In the genomic region with DNA sequence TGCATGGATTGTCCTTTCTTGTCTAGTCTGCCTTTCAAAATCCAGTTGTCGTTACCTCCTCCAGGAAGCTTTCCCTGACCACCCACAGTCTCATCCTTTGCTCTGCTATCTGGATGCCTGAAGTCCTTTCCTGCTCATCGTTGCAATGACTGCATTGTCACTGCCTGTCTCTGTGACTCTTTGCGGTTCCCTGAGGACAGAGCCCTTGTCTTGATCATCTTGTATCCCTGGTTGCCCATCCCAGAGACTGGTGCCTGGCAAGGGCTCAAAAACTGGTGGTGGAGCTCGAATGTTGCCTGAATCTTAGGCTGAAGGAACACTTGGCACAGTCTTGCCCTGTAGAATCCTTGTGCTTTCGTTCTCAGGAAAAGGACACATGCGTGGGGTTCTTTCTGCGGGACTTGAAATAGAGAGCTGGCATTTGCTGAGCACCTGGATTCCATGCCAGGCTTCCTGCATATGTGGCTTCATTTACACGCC, we compare ENCODE assay signal across 1 cellular context.
TF ChIP-seq lines count a peak whose summit lies in the region.

No MANE protein-coding gene starts in this region.

TF ChIP-seq in GM23338, 12 proteins besides CTCF, POLR2A, EP300 and RAD21:
- TF ChIP-seq, protein P1, sequence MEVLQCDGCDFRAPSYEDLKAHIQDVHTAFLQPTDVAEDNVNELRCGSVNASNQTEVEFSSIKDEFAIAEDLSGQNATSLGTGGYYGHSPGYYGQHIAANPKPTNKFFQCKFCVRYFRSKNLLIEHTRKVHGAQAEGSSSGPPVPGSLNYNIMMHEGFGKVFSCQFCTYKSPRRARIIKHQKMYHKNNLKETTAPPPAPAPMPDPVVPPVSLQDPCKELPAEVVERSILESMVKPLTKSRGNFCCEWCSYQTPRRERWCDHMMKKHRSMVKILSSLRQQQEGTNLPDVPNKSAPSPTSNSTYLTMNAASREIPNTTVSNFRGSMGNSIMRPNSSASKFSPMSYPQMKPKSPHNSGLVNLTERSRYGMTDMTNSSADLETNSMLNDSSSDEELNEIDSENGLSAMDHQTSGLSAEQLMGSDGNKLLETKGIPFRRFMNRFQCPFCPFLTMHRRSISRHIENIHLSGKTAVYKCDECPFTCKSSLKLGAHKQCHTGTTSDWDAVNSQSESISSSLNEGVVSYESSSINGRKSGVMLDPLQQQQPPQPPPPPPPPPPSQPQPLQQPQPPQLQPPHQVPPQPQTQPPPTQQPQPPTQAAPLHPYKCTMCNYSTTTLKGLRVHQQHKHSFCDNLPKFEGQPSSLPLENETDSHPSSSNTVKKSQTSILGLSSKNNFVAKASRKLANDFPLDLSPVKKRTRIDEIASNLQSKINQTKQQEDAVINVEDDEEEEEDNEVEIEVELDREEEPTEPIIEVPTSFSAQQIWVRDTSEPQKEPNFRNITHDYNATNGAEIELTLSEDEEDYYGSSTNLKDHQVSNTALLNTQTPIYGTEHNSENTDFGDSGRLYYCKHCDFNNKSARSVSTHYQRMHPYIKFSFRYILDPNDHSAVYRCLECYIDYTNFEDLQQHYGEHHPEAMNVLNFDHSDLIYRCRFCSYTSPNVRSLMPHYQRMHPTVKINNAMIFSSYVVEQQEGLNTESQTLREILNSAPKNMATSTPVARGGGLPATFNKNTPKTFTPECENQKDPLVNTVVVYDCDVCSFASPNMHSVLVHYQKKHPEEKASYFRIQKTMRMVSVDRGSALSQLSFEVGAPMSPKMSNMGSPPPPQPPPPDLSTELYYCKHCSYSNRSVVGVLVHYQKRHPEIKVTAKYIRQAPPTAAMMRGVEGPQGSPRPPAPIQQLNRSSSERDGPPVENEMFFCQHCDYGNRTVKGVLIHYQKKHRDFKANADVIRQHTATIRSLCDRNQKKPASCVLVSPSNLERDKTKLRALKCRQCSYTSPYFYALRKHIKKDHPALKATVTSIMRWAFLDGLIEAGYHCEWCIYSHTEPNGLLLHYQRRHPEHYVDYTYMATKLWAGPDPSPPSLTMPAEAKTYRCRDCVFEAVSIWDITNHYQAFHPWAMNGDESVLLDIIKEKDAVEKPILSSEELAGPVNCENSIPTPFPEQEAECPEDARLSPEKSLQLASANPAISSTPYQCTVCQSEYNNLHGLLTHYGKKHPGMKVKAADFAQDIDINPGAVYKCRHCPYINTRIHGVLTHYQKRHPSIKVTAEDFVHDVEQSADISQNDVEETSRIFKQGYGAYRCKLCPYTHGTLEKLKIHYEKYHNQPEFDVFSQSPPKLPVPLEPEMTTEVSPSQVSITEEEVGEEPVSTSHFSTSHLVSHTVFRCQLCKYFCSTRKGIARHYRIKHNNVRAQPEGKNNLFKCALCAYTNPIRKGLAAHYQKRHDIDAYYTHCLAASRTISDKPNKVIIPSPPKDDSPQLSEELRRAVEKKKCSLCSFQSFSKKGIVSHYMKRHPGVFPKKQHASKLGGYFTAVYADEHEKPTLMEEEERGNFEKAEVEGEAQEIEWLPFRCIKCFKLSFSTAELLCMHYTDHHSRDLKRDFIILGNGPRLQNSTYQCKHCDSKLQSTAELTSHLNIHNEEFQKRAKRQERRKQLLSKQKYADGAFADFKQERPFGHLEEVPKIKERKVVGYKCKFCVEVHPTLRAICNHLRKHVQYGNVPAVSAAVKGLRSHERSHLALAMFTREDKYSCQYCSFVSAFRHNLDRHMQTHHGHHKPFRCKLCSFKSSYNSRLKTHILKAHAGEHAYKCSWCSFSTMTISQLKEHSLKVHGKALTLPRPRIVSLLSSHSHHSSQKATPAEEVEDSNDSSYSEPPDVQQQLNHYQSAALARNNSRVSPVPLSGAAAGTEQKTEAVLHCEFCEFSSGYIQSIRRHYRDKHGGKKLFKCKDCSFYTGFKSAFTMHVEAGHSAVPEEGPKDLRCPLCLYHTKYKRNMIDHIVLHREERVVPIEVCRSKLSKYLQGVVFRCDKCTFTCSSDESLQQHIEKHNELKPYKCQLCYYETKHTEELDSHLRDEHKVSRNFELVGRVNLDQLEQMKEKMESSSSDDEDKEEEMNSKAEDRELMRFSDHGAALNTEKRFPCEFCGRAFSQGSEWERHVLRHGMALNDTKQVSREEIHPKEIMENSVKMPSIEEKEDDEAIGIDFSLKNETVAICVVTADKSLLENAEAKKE (CRISPR knock-in tag; IDR thresholded peaks at IDR 0.05), result no peak
- TF ChIP-seq ZNF331 (CRISPR knock-in tag; IDR thresholded peaks at IDR 0.05; ENCODE audit: low read depth) (no peak), STAT1 (IDR thresholded peaks at IDR 0.05; ENCODE audit: unreplicated experiment) (no peak), ETS1 (IDR thresholded peaks at IDR 0.05) (no peak), EZH2 (IDR thresholded peaks at IDR 0.05; ENCODE audit: low read depth, unreplicated experiment) (no peak), EZH2phosphoT487 (IDR thresholded peaks at IDR 0.05; ENCODE audit: unreplicated experiment) (no peak), ZNF114 (CRISPR knock-in tag; IDR thresholded peaks at IDR 0.05) (no peak), JUNB (IDR thresholded peaks at IDR 0.05; ENCODE audit: unreplicated experiment) (no peak), NANOG (IDR thresholded peaks at IDR 0.05; ENCODE audit: borderline replicate concordance) (no peak), POLR2AphosphoS5 (IDR thresholded peaks at IDR 0.05; ENCODE audit: low read depth) (no peak)
- TF ChIP-seq, protein P2, sequence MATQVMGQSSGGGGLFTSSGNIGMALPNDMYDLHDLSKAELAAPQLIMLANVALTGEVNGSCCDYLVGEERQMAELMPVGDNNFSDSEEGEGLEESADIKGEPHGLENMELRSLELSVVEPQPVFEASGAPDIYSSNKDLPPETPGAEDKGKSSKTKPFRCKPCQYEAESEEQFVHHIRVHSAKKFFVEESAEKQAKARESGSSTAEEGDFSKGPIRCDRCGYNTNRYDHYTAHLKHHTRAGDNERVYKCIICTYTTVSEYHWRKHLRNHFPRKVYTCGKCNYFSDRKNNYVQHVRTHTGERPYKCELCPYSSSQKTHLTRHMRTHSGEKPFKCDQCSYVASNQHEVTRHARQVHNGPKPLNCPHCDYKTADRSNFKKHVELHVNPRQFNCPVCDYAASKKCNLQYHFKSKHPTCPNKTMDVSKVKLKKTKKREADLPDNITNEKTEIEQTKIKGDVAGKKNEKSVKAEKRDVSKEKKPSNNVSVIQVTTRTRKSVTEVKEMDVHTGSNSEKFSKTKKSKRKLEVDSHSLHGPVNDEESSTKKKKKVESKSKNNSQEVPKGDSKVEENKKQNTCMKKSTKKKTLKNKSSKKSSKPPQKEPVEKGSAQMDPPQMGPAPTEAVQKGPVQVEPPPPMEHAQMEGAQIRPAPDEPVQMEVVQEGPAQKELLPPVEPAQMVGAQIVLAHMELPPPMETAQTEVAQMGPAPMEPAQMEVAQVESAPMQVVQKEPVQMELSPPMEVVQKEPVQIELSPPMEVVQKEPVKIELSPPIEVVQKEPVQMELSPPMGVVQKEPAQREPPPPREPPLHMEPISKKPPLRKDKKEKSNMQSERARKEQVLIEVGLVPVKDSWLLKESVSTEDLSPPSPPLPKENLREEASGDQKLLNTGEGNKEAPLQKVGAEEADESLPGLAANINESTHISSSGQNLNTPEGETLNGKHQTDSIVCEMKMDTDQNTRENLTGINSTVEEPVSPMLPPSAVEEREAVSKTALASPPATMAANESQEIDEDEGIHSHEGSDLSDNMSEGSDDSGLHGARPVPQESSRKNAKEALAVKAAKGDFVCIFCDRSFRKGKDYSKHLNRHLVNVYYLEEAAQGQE (IDR thresholded peaks at IDR 0.05; ENCODE audit: unreplicated experiment), result no peak
TF ChIP-seq in GM23338: peak in this region for 0.
